ENCODE assay signal across 20 cellular contexts in the genomic region with DNA sequence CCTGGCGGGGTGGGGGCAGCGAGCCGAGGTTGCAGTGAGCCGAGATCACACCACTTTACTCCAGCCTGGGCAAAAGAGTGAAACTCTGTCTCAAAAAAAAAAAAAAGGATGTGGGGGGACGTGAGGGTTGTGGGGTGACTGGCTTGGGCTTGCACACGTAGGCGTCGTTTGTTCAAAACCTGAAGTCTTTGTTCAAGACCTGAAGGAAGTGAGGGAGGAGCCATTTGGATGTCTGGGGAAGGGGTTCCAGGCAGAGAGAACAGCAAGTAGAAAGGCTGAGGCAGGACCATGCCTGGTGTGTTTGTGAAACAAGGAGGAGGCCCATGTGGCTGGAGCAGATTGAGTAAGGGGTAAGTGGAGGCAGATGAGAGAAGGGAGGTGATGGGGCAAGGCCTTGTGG. TPM values are rescaled to one million over a fixed set of nuclear protein-coding genes. Genes with fewer than 3 reads are reported as not detected.
A peak's percentile ranks its signal among the peaks of the same experiment; 100 is the strongest.
DNase-seq lines count a peak whose midpoint lies in the region; ATAC-seq and TF ChIP-seq lines count a peak whose summit lies in the region.
"Had no signal": no experiment of that assay in that cellular context is flagged by ENCODE, and none has a peak within 500 bp of the region (broad histone marks: within the 10 kb centered on the region; RNA-seq: fewer than 3 reads in every experiment).

No MANE protein-coding gene starts in this region.

- no peak overlapping the region for H3T11ph ChIP-seq in H9 (ENCODE audit: low read length)

- no peak for TF ChIP-seq POLR2A in thyroid gland (IDR thresholded peaks at IDR 0.05)

- POLR2A ChIA-PET in CD4-positive, alpha-beta memory T cell (lab: Charles Lee; ENCODE audit: partially characterized antibody), result interaction anchor here (0.8 to 1.0 kb wide), 3 partner anchors 14 to 60 kb away, joined by 3 to 5 read pairs (median 3); no protein-coding TSS in a partner anchor
- POLR2A ChIA-PET in naive thymus-derived CD8-positive, alpha-beta T cell (lab: Charles Lee), result interaction anchor here (0.6 to 2.5 kb wide), 7 partner anchors 28 to 1417 kb away, joined by 3 to 14 read pairs (median 4); a partner anchor contains a TSS

- H3K79me1 ChIP-seq in H9 (ENCODE audit: insufficient read depth, low read depth, low read length, poor library complexity, severe bottlenecking), result no peaks in the 10 kb centered on the region

- H3K79me2 ChIP-seq in H9 (ENCODE audit: insufficient read depth, low read length), result no peaks in the 10 kb centered on the region

- H2BK12ac ChIP-seq in H9 (ENCODE audit: insufficient read length, low read depth, low read length), result no peak overlapping the region

- no peaks in the 10 kb centered on the region for H3K27me3 Mint-ChIP-seq in CD4-positive, alpha-beta memory T cell
- H3K27me3 Mint-ChIP-seq in H9 (ENCODE audit: low read depth), result no peaks in the 10 kb centered on the region
- H3K27me3 Mint-ChIP-seq in activated T-helper 2 cell treated with anti-CD3 and anti-CD28 coated beads, Interferon-gamma antibody, Interleukin-2, Interleukin-4, amounts not matched to agents 10 μg/mL and 5 μg/mL and 100 μg/mL, durations not matched to agents 14 hours and 24 hours and 36 hours (ENCODE audit: low read depth), result peaks cover 2% of the 10 kb centered on the region
- H3K27me3 Mint-ChIP-seq in naive thymus-derived CD8-positive, alpha-beta T cell, result no peaks in the 10 kb centered on the region

- H3K4me1 ChIP-seq in CD4-positive, alpha-beta memory T cell (ENCODE audit: insufficient read depth, low read length), result peaks cover 92% of the 10 kb centered on the region
- H3K4me1 ChIP-seq in H9 (ENCODE audit: insufficient read depth, low read length), result no peaks in the 10 kb centered on the region
- H3K4me1 ChIP-seq in thyroid gland, result no peaks in the 10 kb centered on the region
- no peaks in the 10 kb centered on the region for H3K4me1 ChIP-seq in lower lobe of right lung
- H3K4me1 ChIP-seq: colonic mucosa, transverse colon had no signal

- peaks cover 0 to 3% of the 10 kb centered on the region in 2 donors for H3K36me3 Mint-ChIP-seq in CD4-positive, alpha-beta memory T cell
- peaks cover 6 to 24% (median 20%) of the 10 kb centered on the region in 3 experiments; a peak in 6 of 7 replicates for H3K36me3 Mint-ChIP-seq in H9 (ENCODE audit: insufficient read depth in 1 of 3, low read depth in 3 of 3)
- H3K36me3 Mint-ChIP-seq in activated T-helper 2 cell treated with anti-CD3 and anti-CD28 coated beads, Interferon-gamma antibody, Interleukin-2, Interleukin-4, amounts not matched to agents 10 μg/mL and 5 μg/mL and 100 μg/mL, durations not matched to agents 14 hours and 24 hours and 36 hours (ENCODE audit: low read depth), result peaks cover 4% of the 10 kb centered on the region
- no peaks in the 10 kb centered on the region for H3K36me3 Mint-ChIP-seq in naive thymus-derived CD8-positive, alpha-beta T cell
- H3K36me3 Mint-ChIP-seq: natural killer cell had no signal

- H3K9ac ChIP-seq in H9 (ENCODE audit: extremely low read depth, insufficient read length, low read length), result no peak overlapping the region

- H4K91ac ChIP-seq in H9 (ENCODE audit: insufficient read length, low read depth, low read length), result no peak overlapping the region

- no CpG with 5 or more reads among the region's 8 CpGs for WGBS in H9 (ENCODE audit: extremely low coverage, insufficient read length, low lambda C conversion rate)
- 70 to 87% methylated on average over 4 to 8 of the region's 8 CpGs for WGBS in thyroid gland, 2 donors

- TF ChIP-seq CTCF in H9 (conservative IDR thresholded peaks at IDR 0.05) (no peak), dorsolateral prefrontal cortex (IDR thresholded peaks at IDR 0.05 in 54 of 56, conservative IDR thresholded peaks at IDR 0.05 in 2 of 56; ENCODE audit: low read depth in 1 of 56, partially characterized antibody in 56 of 56) (no peak), thyroid gland (IDR thresholded peaks at IDR 0.05) (no peak), lower lobe of right lung (IDR thresholded peaks at IDR 0.05) (no peak)

- no peaks in the 10 kb centered on the region for H3K9me3 ChIP-seq in CD4-positive, alpha-beta memory T cell (ENCODE audit: control insufficient read depth in 1 of 2, low read length in 2 of 2)
- H3K9me3 ChIP-seq in H9 (ENCODE audit: control insufficient read depth, low read depth, low read length) (no peaks in the 10 kb centered on the region), thyroid gland (no peaks in the 10 kb centered on the region), lower lobe of right lung (no peaks in the 10 kb centered on the region)
- H3K9me3 ChIP-seq: colonic mucosa, ovary, transverse colon had no signal

- no peak overlapping the region for H3K23ac ChIP-seq in H9 (ENCODE audit: insufficient read length, low read depth, low read length)

- H3K56ac ChIP-seq in H9 (ENCODE audit: insufficient read length, low read depth, low read length), result no peak overlapping the region

- H3K14ac ChIP-seq in H9 (ENCODE audit: insufficient read depth, low read length), result no peak overlapping the region

- H3K9me3 Mint-ChIP-seq in CD4-positive, alpha-beta memory T cell, result no peaks in the 10 kb centered on the region
- no peaks in the 10 kb centered on the region for H3K9me3 Mint-ChIP-seq in H9
- no peaks in the 10 kb centered on the region for H3K9me3 Mint-ChIP-seq in activated T-helper 2 cell treated with anti-CD3 and anti-CD28 coated beads, Interferon-gamma antibody, Interleukin-2, Interleukin-4, amounts not matched to agents 10 μg/mL and 5 μg/mL and 100 μg/mL, durations not matched to agents 14 hours and 24 hours and 36 hours
- no peaks in the 10 kb centered on the region for H3K9me3 Mint-ChIP-seq in naive thymus-derived CD8-positive, alpha-beta T cell
- H3K9me3 Mint-ChIP-seq: natural killer cell had no signal

- peak overlapping the region; percentile 33 to 79 (median 67) for H3K4me3 Mint-ChIP-seq in CD4-positive, alpha-beta memory T cell
- H3K4me3 Mint-ChIP-seq in H9, result no peak overlapping the region
- H3K4me3 Mint-ChIP-seq in activated T-helper 2 cell treated with anti-CD3 and anti-CD28 coated beads, Interferon-gamma antibody, Interleukin-2, Interleukin-4, amounts not matched to agents 10 μg/mL and 5 μg/mL and 100 μg/mL, durations not matched to agents 14 hours and 24 hours and 36 hours (ENCODE audit: low read depth), result peak overlapping the region; percentile 87
- peak overlapping the region; percentile 67 to 90 (median 78) for H3K4me3 Mint-ChIP-seq in naive thymus-derived CD8-positive, alpha-beta T cell
- H3K4me3 Mint-ChIP-seq: natural killer cell had no signal

- no peak overlapping the region for H4K5ac ChIP-seq in H9 (ENCODE audit: insufficient read length, low read depth, low read length)

- ATAC-seq in naive thymus-derived CD8-positive, alpha-beta T cell, result peak; percentile 19 to 50
- no peak for ATAC-seq in lower lobe of right lung
- ATAC-seq: left cardiac atrium, natural killer cell, right cardiac atrium had no signal

- H2AK5ac ChIP-seq in H9 (ENCODE audit: insufficient read length, low read length), result no peak overlapping the region

- intact Hi-C loops in CD4-positive, alpha-beta memory T cell (cut with micrococcal nuclease), result no loop called here
- intact Hi-C loops in activated T-helper 2 cell treated with anti-CD3 and anti-CD28 coated beads, Interferon-gamma antibody, Interleukin-2, Interleukin-4, amounts not matched to agents 10 μg/mL and 5 μg/mL and 100 μg/mL, durations not matched to agents 14 hours and 24 hours and 36 hours (cut with micrococcal nuclease), result no loop called here
- intact Hi-C loops in dorsolateral prefrontal cortex (cut with DNase I), result no loop called here
- intact Hi-C loops in thyroid gland (cut with DNase I), result no loop called here
- intact Hi-C loops in lower lobe of right lung (cut with DNase I), result no loop called here

- no peak overlapping the region for H3K18ac ChIP-seq in H9 (ENCODE audit: insufficient read length, low read depth, low read length)

- no peaks in the 10 kb centered on the region for H3K23me2 ChIP-seq in H9 (ENCODE audit: insufficient read length, low read depth, low read length, poor library complexity, severe bottlenecking)

- H3K4me1 Mint-ChIP-seq in CD4-positive, alpha-beta memory T cell, result peaks cover 45 to 89% (median 68%) of the 10 kb centered on the region in 4 donors
- peaks cover 7 to 22% of the 10 kb centered on the region in 2 experiments for H3K4me1 Mint-ChIP-seq in H9
- H3K4me1 Mint-ChIP-seq in activated T-helper 2 cell treated with anti-CD3 and anti-CD28 coated beads, Interferon-gamma antibody, Interleukin-2, Interleukin-4, amounts not matched to agents 10 μg/mL and 5 μg/mL and 100 μg/mL, durations not matched to agents 14 hours and 24 hours and 36 hours (ENCODE audit: low read depth), result peaks cover 63% of the 10 kb centered on the region
- H3K4me1 Mint-ChIP-seq in naive thymus-derived CD8-positive, alpha-beta T cell, result peaks cover 47 to 89% (median 85%) of the 10 kb centered on the region in 4 donors

- no peak overlapping the region for H2AFZ ChIP-seq in H9 (ENCODE audit: low read length)

- peak in 4 of 5 donors; percentile 27 to 43 (median 34) for DNase-seq in CD4-positive, alpha-beta memory T cell
- no peak for DNase-seq in H9
- DNase-seq in activated T-helper 2 cell treated with anti-CD3 and anti-CD28 coated beads, Interferon-gamma antibody, Interleukin-2, Interleukin-4, amounts not matched to agents 10 μg/mL and 5 μg/mL and 100 μg/mL, durations not matched to agents 14 hours and 24 hours and 36 hours (ENCODE audit: low spot score), result peak; percentile 20
- peak in 5 of 10 donors; percentile 29 to 63 (median 35) for DNase-seq in naive thymus-derived CD8-positive, alpha-beta T cell
- no peak for DNase-seq in dorsolateral prefrontal cortex
- DNase-seq in thyroid gland, result no peak
- no peak for DNase-seq in lower lobe of right lung
- DNase-seq: activated effector memory CD4-positive, alpha-beta T cell treated with Interleukin-2 at 50 U/mL for 16 hours; colonic mucosa; H7; left cardiac atrium; mesenchymal stem cell; MM.1S; natural killer cell; NCI-H1694; NCI-H526 treated with DMSO at 0.1 percent for 48 hours; ovary; stimulated activated CD4-positive, alpha-beta T cell treated with anti-CD3 and anti-CD28 coated beads, Interleukin-15, amount 100 ng/mL, for 24 hours; transverse colon had no signal

- no peaks in the 10 kb centered on the region for H4K20me1 ChIP-seq in H9 (ENCODE audit: control insufficient read depth, insufficient read depth, insufficient read length)

- no peak overlapping the region for H3K4me3 ChIP-seq in CD4-positive, alpha-beta memory T cell (ENCODE audit: low read length in 2 of 2)
- no peak overlapping the region for H3K4me3 ChIP-seq in dorsolateral prefrontal cortex
- no peak overlapping the region for H3K4me3 ChIP-seq in thyroid gland (replicated peaks in 1 of 3)
- no peak overlapping the region for H3K4me3 ChIP-seq in lower lobe of right lung
- H3K4me3 ChIP-seq: colonic mucosa, ovary, transverse colon had no signal

- peak overlapping the region; percentile 54 to 95 (median 87) for H3K27ac Mint-ChIP-seq in CD4-positive, alpha-beta memory T cell
- peak overlapping the region; percentile 21 to 59 (median 55); a peak in 4 of 7 replicates for H3K27ac Mint-ChIP-seq in H9
- H3K27ac Mint-ChIP-seq in activated T-helper 2 cell treated with anti-CD3 and anti-CD28 coated beads, Interferon-gamma antibody, Interleukin-2, Interleukin-4, amounts not matched to agents 10 μg/mL and 5 μg/mL and 100 μg/mL, durations not matched to agents 14 hours and 24 hours and 36 hours, result peak overlapping the region; percentile 94
- peak overlapping the region; percentile 89 to 99 (median 96) for H3K27ac Mint-ChIP-seq in naive thymus-derived CD8-positive, alpha-beta T cell

- no peak overlapping the region for H2BK5ac ChIP-seq in H9 (ENCODE audit: insufficient read length, low read length)

- no peak overlapping the region for H2BK120ac ChIP-seq in H9 (ENCODE audit: low read depth, low read length, poor library complexity, severe bottlenecking)

- H2BK20ac ChIP-seq in H9 (ENCODE audit: low read depth, low read length, poor library complexity, severe bottlenecking), result no peak overlapping the region

- no peak overlapping the region for H4K8ac ChIP-seq in H9 (replicated peaks; ENCODE audit: insufficient read length, low read depth, low read length)

- H3K27ac ChIP-seq in CD4-positive, alpha-beta memory T cell (ENCODE audit: low read depth, low read length), result peak overlapping the region; percentile 29
- no peak overlapping the region for H3K27ac ChIP-seq in H9 (ENCODE audit: insufficient read length, low read depth, low read length)
- H3K27ac ChIP-seq in dorsolateral prefrontal cortex, result peak overlapping the region in 4 of 59 donors; percentile 11 to 83 (median 20)
- H3K27ac ChIP-seq in thyroid gland, result no peak overlapping the region
- no peak overlapping the region for H3K27ac ChIP-seq in lower lobe of right lung
- H3K27ac ChIP-seq: colonic mucosa, ovary, transverse colon had no signal

- no peaks in the 10 kb centered on the region for H3K27me3 ChIP-seq in CD4-positive, alpha-beta memory T cell (ENCODE audit: insufficient read depth, low read length)
- no peaks in the 10 kb centered on the region for H3K27me3 ChIP-seq in H9 (ENCODE audit: insufficient read depth, low read length)
- no peaks in the 10 kb centered on the region for H3K27me3 ChIP-seq in dorsolateral prefrontal cortex
- no peaks in the 10 kb centered on the region for H3K27me3 ChIP-seq in thyroid gland
- H3K27me3 ChIP-seq in lower lobe of right lung (ENCODE audit: low read depth), result no peaks in the 10 kb centered on the region
- H3K27me3 ChIP-seq: colonic mucosa, ovary, transverse colon had no signal

- H3K4me2 ChIP-seq in H9 (ENCODE audit: insufficient read depth, insufficient read length, low read length), result no peak overlapping the region

- CTCF ChIA-PET in CD4-positive, alpha-beta memory T cell (lab: Charles Lee; ENCODE audit: partially characterized antibody), result interaction anchor here (1.2 kb wide), 1 partner anchor 28 kb away, joined by 3 read pairs; a partner anchor contains a TSS

- H3K4ac ChIP-seq in H9 (ENCODE audit: low read depth, low read length), result no peak overlapping the region

- no peaks in the 10 kb centered on the region for H3K36me3 ChIP-seq in CD4-positive, alpha-beta memory T cell (ENCODE audit: insufficient read depth, low read length)
- H3K36me3 ChIP-seq in thyroid gland, result no peaks in the 10 kb centered on the region
- no peaks in the 10 kb centered on the region for H3K36me3 ChIP-seq in lower lobe of right lung
- H3K36me3 ChIP-seq: colonic mucosa, ovary, transverse colon had no signal

- H2BK15ac ChIP-seq in H9 (ENCODE audit: low read depth, low read length), result no peak overlapping the region

RNA-seq across cellular contexts. Expression of a gene that starts 27.8 kb away (rescaled TPM):
- 10 to 100 TPM; 72.1 to 76.9 TPM for total RNA-seq in CD4-positive, alpha-beta memory T cell
- 100 to 1,000 TPM in 1 of 2 donors, 10 to 100 TPM in 1; 85.1 to 167 TPM for polyA plus RNA-seq in CD4-positive, alpha-beta memory T cell
- total RNA-seq in H9 (2021) (106 and 110 TPM in 2 replicates), dorsolateral prefrontal cortex (100 to 1,000 TPM; 108 to 307 (median 215) TPM), thyroid gland (10 to 100 TPM; 50.0 to 98.0 (median 72.3) TPM), lower lobe of right lung (57.0 TPM)
- total RNA-seq in activated T-helper 2 cell treated with anti-CD3 and anti-CD28 coated beads, Interferon-gamma antibody, Interleukin-2, Interleukin-4, amounts not matched to agents 10 μg/mL and 5 μg/mL and 100 μg/mL, durations not matched to agents 14 hours and 24 hours and 36 hours, result 84.3 and 87.3 TPM in 2 replicates
- total RNA-seq in naive thymus-derived CD8-positive, alpha-beta T cell, result 10 to 100 TPM; 63.3 to 65.6 TPM
- polyA plus RNA-seq in naive thymus-derived CD8-positive, alpha-beta T cell, result 100 to 1,000 TPM in 1 of 3 donors, 10 to 100 TPM in 2; 85.3 to 126 (median 95.8) TPM

RNA-seq across cellular contexts. Expression of a gene that starts 35.2 kb away (rescaled TPM):
- total RNA-seq in CD4-positive, alpha-beta memory T cell, result 100 to 1,000 TPM; 241 to 247 TPM
- 100 to 1,000 TPM; 703 to 753 TPM for polyA plus RNA-seq in CD4-positive, alpha-beta memory T cell
- total RNA-seq in H9 (2021) (393 and 405 TPM in 2 replicates), dorsolateral prefrontal cortex (100 to 1,000 TPM; 172 to 365 (median 275) TPM), thyroid gland (100 to 1,000 TPM; 141 to 743 (median 475) TPM), lower lobe of right lung (241 TPM)
- 331 and 335 TPM in 2 replicates for total RNA-seq in activated T-helper 2 cell treated with anti-CD3 and anti-CD28 coated beads, Interferon-gamma antibody, Interleukin-2, Interleukin-4, amounts not matched to agents 10 μg/mL and 5 μg/mL and 100 μg/mL, durations not matched to agents 14 hours and 24 hours and 36 hours
- total RNA-seq in naive thymus-derived CD8-positive, alpha-beta T cell, result 100 to 1,000 TPM; 222 to 232 TPM
- 100 to 1,000 TPM; 694 to 819 (median 701) TPM for polyA plus RNA-seq in naive thymus-derived CD8-positive, alpha-beta T cell

RNA-seq across cellular contexts. Expression of a gene that starts 44.0 kb away (rescaled TPM):
- total RNA-seq in CD4-positive, alpha-beta memory T cell, result 10 to 100 TPM; 27.8 to 30.7 TPM
- 10 to 100 TPM; 10.8 to 12.4 TPM for polyA plus RNA-seq in CD4-positive, alpha-beta memory T cell
- total RNA-seq in H9 (2021) (31.8 and 34.9 TPM in 2 replicates), dorsolateral prefrontal cortex (10 to 100 TPM; 10.8 to 26.2 (median 17.7) TPM), thyroid gland (10 to 100 TPM; 16.7 to 37.1 (median 20.7) TPM), lower lobe of right lung (18.6 TPM)
- 23.4 and 23.7 TPM in 2 replicates for total RNA-seq in activated T-helper 2 cell treated with anti-CD3 and anti-CD28 coated beads, Interferon-gamma antibody, Interleukin-2, Interleukin-4, amounts not matched to agents 10 μg/mL and 5 μg/mL and 100 μg/mL, durations not matched to agents 14 hours and 24 hours and 36 hours
- total RNA-seq in naive thymus-derived CD8-positive, alpha-beta T cell, result 10 to 100 TPM; 38.0 to 42.1 TPM
- 10 to 100 TPM in 1 of 3 donors, 1 to 10 TPM in 2; 8.3 to 15.6 (median 8.5) TPM for polyA plus RNA-seq in naive thymus-derived CD8-positive, alpha-beta T cell

Comparison
In these comparisons a context has a peak if more than half of its experiments do, and no peak if none do; other contexts are left out.
1. DNase-seq: peak in CD4-positive, alpha-beta memory T cell (4 of 5) and activated T-helper 2 cell treated with anti-CD3 and anti-CD28 coated beads, Interferon-gamma antibody, Interleukin-2, Interleukin-4, amounts not matched to agents 10 μg/mL and 5 μg/mL and 100 μg/mL, durations not matched to agents 14 hours and 24 hours and 36 hours (single experiment); none in H9 (single experiment), dorsolateral prefrontal cortex (0 of 10), thyroid gland (0 of 2) and lower lobe of right lung (single experiment).
2. H3K4me3 Mint-ChIP-seq: peak in CD4-positive, alpha-beta memory T cell (8 of 8), activated T-helper 2 cell treated with anti-CD3 and anti-CD28 coated beads, Interferon-gamma antibody, Interleukin-2, Interleukin-4, amounts not matched to agents 10 μg/mL and 5 μg/mL and 100 μg/mL, durations not matched to agents 14 hours and 24 hours and 36 hours (single experiment) and naive thymus-derived CD8-positive, alpha-beta T cell (10 of 10); none in H9 (0 of 2).
3. ATAC-seq: peak in naive thymus-derived CD8-positive, alpha-beta T cell (2 of 2); none in lower lobe of right lung (0 of 2).
4. Peak in every context shown above with its lines, with median percentiles within 50 percentile points of each other: H3K27ac Mint-ChIP-seq.